ENCODE assay signal across 7 cellular contexts in the genomic region with DNA sequence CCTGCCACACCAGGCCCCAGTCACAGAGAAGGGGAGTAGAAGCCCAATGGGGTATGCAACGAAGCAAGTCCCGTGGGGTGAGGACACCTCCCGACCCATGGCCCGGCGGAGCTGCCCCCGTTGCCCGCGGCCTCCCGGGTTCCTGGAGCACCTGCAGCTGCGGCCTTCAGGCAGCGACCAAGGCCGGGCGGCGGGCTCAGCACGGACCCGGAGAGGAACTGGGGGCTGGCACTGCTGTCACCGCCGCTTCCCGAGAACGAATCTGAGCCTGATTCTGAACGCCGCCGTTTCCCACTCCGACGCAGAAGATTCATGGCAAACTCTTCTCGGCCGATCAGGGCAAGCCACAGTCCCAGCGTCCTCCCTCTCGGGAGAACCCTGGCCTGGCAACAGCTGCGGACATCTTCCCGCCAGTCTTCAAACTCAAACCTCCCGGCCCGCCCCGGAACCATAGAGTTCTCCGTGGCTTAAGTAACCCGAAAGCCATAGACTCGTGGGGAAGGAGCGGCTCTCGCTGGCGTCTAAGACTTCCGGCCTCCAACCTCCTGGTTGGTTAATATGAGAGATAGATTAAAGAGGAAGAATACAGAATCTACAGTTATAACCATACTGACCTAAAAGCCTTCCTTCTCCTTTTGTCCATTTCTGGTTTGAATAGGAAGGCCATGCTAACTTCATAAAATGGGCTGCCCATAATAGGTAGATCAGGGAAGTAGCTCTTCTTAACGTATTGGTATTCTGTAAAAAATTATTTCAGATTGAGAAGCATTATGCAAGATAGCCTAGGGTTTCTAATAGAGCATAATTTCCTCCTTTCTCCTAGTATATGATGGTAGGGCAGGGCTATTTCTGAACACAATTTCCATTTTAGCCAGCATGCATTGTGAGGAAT. TPM values are rescaled to one million over a fixed set of nuclear protein-coding genes. Genes with fewer than 3 reads are reported as not detected.
DNase-seq lines count a peak whose midpoint lies in the region; ATAC-seq and TF ChIP-seq lines count a peak whose summit lies in the region.

A gene (minus strand): TSS at position 425 of the 892 bp plus-strand sequence. CDS start 111 bp downstream, at position 314.

- peak within 1 kb of the TSS; percentile 96 for H2AFZ ChIP-seq in hepatocyte

- ATAC-seq in GM18505 (IDR thresholded peaks at IDR 0.05; ENCODE audit: unreplicated experiment): peak; percentile 82
- peak; percentile 70 for ATAC-seq in HG02973 (IDR thresholded peaks at IDR 0.05; ENCODE audit: unreplicated experiment)

- in situ Hi-C loops in astrocyte of the cerebellum (cut with HindIII; ENCODE audit: low sequenced_read_pairs): no loop called here

- 1% methylated on average over 42 of the region's 42 CpGs for WGBS in hepatocyte (ENCODE audit: low lambda C conversion rate, missing lambda C conversion rate)

- no peaks in the 10 kb centered on the region for H3K27me3 ChIP-seq in hepatocyte

- H3K36me3 ChIP-seq in hepatocyte (replicated peaks; ENCODE audit: insufficient read depth, low read depth): no peaks in the 10 kb centered on the region

- no peaks in the 10 kb centered on the region for H4K20me1 ChIP-seq in hepatocyte (ENCODE audit: insufficient read depth, poor library complexity, severe bottlenecking)

- H3K9me2 ChIP-seq in hepatocyte (replicated peaks; ENCODE audit: insufficient read depth): no peaks in the 10 kb centered on the region

- H3K4me3 ChIP-seq in astrocyte of the cerebellum (ENCODE audit: low read depth, low read length) (peak within 1 kb of the TSS; percentile 75), hepatocyte (peak within 1 kb of the TSS; percentile 60)

- H3K79me2 ChIP-seq in hepatocyte: peaks cover 4% of the 10 kb centered on the region

- no peaks in the 10 kb centered on the region for H3K4me1 ChIP-seq in hepatocyte (ENCODE audit: insufficient read depth)

- H3K27ac ChIP-seq in hepatocyte: peak within 1 kb of the TSS; percentile 41

- H3K9me3 ChIP-seq in hepatocyte (ENCODE audit: low read depth): no peaks in the 10 kb centered on the region

- peak within 1 kb of the TSS; percentile 85 for H3K4me2 ChIP-seq in hepatocyte

- DNase-seq in NCI-H2029 (lab: John Stamatoyannopoulos, UW) (peak; percentile 96), T-helper 22 cell (ENCODE audit: low read depth) (peak; percentile 81), astrocyte of the cerebellum (ENCODE audit: low read depth) (peak; percentile 90), hepatocyte (ENCODE audit: low spot score) (peak; percentile 96), renal cortical epithelial cell (ENCODE audit: low read depth) (peak; percentile 91)

- TF ChIP-seq CTCF in astrocyte of the cerebellum (IDR thresholded peaks at IDR 0.05; ENCODE audit: low read depth, low read length, missing control alignments) (no peak), hepatocyte (IDR thresholded peaks at IDR 0.05; ENCODE audit: poor library complexity) (no peak)

- peak; percentile 71 for TF ChIP-seq POLR2A in GM18505 (IDR thresholded peaks at IDR 0.05; ENCODE audit: borderline replicate concordance, extremely low read depth, insufficient read depth, insufficient read length)

RNA-seq across cellular contexts. Expression of the gene that starts here (rescaled TPM):
- total RNA-seq in hepatocyte (1.4 and 2.5 TPM in 2 replicates), renal cortical epithelial cell (0.45 and 3.8 TPM in 2 replicates)
- polyA plus RNA-seq in hepatocyte: 0.68 and 1.3 TPM in 2 replicates

Comparison
In these comparisons a context has a peak if more than half of its experiments do, and no peak if none do; other contexts are left out.
1. Peak in every context shown above with its lines: DNase-seq, ATAC-seq, H3K4me3 ChIP-seq and H3K27ac ChIP-seq.